1 cellular context compared by ENCODE assay signal in the genomic region with DNA sequence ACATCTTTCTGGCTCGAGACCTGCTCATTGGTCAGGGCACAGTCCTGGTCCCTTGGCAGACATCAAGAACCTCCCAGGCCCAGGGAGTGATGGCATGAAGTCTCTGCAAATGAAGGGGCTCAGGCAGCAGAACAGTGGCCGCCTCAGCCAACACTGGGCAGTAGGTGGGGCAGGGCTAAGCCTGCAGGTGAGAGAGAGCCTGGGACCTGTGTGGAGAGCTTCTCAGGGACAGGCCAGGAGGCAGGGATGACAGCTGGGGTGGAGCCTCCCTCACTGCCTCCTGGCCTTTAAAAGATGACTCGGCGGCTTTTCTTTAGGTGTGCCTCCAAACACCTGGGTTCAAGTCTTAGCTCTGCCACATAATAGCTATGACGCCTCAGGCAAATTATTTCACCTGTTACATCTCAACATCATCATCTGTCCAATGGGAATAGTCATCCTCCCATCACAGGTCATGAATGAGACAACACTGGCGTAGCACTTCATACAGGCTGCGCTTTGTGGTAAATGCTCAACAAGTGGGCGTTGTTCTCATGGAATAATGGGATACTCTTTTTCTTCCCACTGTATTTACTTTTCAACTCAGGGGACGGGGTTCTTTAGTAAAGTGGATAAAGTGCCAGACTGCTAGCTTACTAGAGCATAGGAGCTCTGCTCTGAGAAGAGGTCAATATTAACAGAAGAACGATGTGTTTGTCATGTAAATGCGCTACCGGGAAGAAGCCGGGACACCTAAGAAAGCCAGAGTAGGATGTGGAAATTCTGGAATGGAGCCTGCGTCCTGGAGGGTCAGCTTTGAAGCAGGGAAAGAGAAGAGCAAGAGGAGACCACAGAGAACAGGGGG.
TF ChIP-seq lines count a peak whose summit lies in the region.

No MANE protein-coding gene starts in this region.

TF ChIP-seq in HepG2, 621 proteins besides CTCF, POLR2A, EP300 and RAD21 (continued from another document):
- TF ChIP-seq, protein P1, sequence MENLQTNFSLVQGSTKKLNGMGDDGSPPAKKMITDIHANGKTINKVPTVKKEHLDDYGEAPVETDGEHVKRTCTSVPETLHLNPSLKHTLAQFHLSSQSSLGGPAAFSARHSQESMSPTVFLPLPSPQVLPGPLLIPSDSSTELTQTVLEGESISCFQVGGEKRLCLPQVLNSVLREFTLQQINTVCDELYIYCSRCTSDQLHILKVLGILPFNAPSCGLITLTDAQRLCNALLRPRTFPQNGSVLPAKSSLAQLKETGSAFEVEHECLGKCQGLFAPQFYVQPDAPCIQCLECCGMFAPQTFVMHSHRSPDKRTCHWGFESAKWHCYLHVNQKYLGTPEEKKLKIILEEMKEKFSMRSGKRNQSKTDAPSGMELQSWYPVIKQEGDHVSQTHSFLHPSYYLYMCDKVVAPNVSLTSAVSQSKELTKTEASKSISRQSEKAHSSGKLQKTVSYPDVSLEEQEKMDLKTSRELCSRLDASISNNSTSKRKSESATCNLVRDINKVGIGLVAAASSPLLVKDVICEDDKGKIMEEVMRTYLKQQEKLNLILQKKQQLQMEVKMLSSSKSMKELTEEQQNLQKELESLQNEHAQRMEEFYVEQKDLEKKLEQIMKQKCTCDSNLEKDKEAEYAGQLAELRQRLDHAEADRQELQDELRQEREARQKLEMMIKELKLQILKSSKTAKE (CRISPR knock-in tag; IDR thresholded peaks at IDR 0.05; ENCODE audit: borderline replicate concordance): no peak
- TF ChIP-seq SOX5 (CRISPR knock-in tag; IDR thresholded peaks at IDR 0.05; ENCODE audit: borderline replicate concordance): peak; percentile 77; the same call in 1 of the 2 replicates
- TF ChIP-seq ZNF563 (CRISPR knock-in tag; IDR thresholded peaks at IDR 0.05): no peak
- TF ChIP-seq XRCC5 (optimal IDR thresholded peaks at IDR 0.05; ENCODE audit: low read length): peak; percentile 17
- no peak for TF ChIP-seq PAWR (CRISPR knock-in tag; IDR thresholded peaks at IDR 0.05; ENCODE audit: borderline replicate concordance)
- no peak for TF ChIP-seq FOXA3 (CRISPR knock-in tag; IDR thresholded peaks at IDR 0.05)
- no peak for TF ChIP-seq SRSF1 (optimal IDR thresholded peaks at IDR 0.05; ENCODE audit: low read depth, low read length)
- TF ChIP-seq TCF7 (IDR thresholded peaks at IDR 0.05; ENCODE audit: low read depth): no peak
- no peak for TF ChIP-seq ZNF441 (CRISPR knock-in tag; IDR thresholded peaks at IDR 0.05; ENCODE audit: borderline replicate concordance)
- no peak for TF ChIP-seq SOX13 (IDR thresholded peaks at IDR 0.05)
- TF ChIP-seq SOX13 (CRISPR knock-in tag; conservative IDR thresholded peaks at IDR 0.05 in 1 of 2, IDR thresholded peaks at IDR 0.05 in 1 of 2): peak in 1 of 2 experiments; percentile 84; a peak in 2 of 4 replicates
